ENCODE assay signal across 9 cellular contexts in the genomic region with DNA sequence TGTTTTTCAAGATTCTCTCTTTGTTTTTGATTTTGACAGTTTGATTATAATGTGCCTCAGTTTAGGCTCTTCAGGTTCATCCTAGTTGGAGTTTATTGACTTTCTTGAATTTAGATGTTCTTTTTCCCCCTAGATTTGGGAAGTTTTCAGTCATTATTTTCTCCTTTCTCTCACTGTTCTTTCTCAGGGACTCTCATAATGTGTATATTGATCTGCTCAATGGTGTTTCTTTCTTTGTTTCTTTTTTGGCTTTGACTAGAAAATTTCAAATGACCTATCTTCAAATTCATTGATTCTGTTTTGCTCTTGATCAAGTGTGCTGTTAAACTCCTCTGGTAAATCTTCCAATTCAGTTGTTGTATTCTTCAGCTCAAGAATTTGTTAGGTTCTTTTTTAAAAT.
"Had no signal": no experiment of that assay in that cellular context is flagged by ENCODE, and none has a peak within 500 bp of the region (broad histone marks: within the 10 kb centered on the region; RNA-seq: fewer than 3 reads in every experiment).

No MANE protein-coding gene starts in this region.

- FAIRE-seq: HepG2, HTR-8/SVneo, K562 had no signal

- DNase-seq: IMR-90, KBM-7, KG1 had no signal

- H3K9ac ChIP-seq: KMS-11 had no signal

- H3K4me3 Mint-ChIP-seq: IgD-negative memory B cell had no signal

- H3K4me1 Mint-ChIP-seq: IgD-negative memory B cell had no signal

- H3K4me2 ChIP-seq: KMS-11 had no signal

- ATAC-seq: HepG2, K562 had no signal

- H3K4me3 ChIP-seq: K562 had no signal

- H3K27ac Mint-ChIP-seq: IgD-negative memory B cell had no signal

- H3K27ac ChIP-seq: HL-60, KMS-11 had no signal
